20 cellular contexts compared by ENCODE assay signal in the genomic region with DNA sequence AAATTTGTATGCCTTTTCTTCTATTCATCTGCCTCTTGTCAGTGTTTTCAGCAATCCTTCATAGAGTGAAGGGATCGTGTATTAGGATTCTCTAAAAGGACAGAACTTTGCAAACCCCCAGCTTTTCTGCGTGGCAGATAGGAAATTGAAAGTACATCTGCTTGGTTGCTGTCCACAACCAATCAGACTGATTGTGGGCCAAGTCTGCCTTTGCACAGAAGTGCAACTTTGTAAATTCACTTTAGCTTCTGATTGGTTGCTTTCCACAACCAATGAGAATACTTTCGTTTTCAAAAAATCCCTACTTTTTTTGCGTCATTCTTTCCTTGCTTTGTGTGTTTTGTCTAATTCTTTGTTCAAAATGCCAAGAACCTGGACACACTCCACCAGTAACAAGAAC.
DNase-seq lines count a peak whose midpoint lies in the region; ATAC-seq, FAIRE-seq and TF ChIP-seq lines count a peak whose summit lies in the region.
"Had no signal": no experiment of that assay in that cellular context is flagged by ENCODE, and none has a peak within 500 bp of the region (broad histone marks: within the 10 kb centered on the region; RNA-seq: fewer than 3 reads in every experiment).

No MANE protein-coding gene starts in this region.

- H3K9me3 ChIP-seq in GM23248 (ENCODE audit: low read depth) (no peaks in the 10 kb centered on the region), GM12878 (replicated peaks; ENCODE audit: control insufficient read depth, insufficient read depth, low read length) (no peaks in the 10 kb centered on the region)

- H3K36me3 ChIP-seq in GM23248 (ENCODE audit: low read depth) = no peaks in the 10 kb centered on the region
- no peaks in the 10 kb centered on the region for H3K36me3 ChIP-seq in GM12878 (ENCODE audit: control insufficient read depth in 2 of 2, insufficient read depth in 2 of 2, low read length in 1 of 2)

- no peak for TF ChIP-seq EP300 in GM12878 (IDR thresholded peaks at IDR 0.05; ENCODE audit: borderline replicate concordance in 1 of 2, control insufficient read depth in 1 of 2, low read depth in 2 of 2, low read length in 2 of 2)

- TF ChIP-seq POLR2A in GM12878 (IDR thresholded peaks at IDR 0.05; ENCODE audit: low read depth, low read length) = no peak

- no peaks in the 10 kb centered on the region for H3F3A ChIP-seq in GM23248 (ENCODE audit: insufficient read depth)

- H3K4me3 ChIP-seq in GM23248 = 0 out of 2 replicates have a peak overlapping the region, but pooled peaks have one; percentile 21
- no peak overlapping the region for H3K4me3 ChIP-seq in GM12878

- no peak for TF ChIP-seq RAD21 in GM12878 (IDR thresholded peaks at IDR 0.05; ENCODE audit: insufficient read depth, low read depth, low read length)

- H3K9ac ChIP-seq in GM23248 (no peak overlapping the region), GM12878 (ENCODE audit: control insufficient read depth, insufficient read depth, low read length) (no peak overlapping the region)

- SMC1A ChIA-PET in GM12878 (lab: Charles Lee; ENCODE audit: uncharacterized antibody, unreplicated experiment) = interaction anchor here (0.6 to 1.1 kb wide), 4 partner anchors 9 to 978 kb away, joined by 3 read pairs; no protein-coding TSS in a partner anchor

- peak; percentile 84 for ATAC-seq in GM12878
- no peak for ATAC-seq in GM18858 (IDR thresholded peaks at IDR 0.05; ENCODE audit: unreplicated experiment)
- ATAC-seq in HG03521 (IDR thresholded peaks at IDR 0.05; ENCODE audit: unreplicated experiment) = no peak
- ATAC-seq: Panc1, T-helper 17 cell had no signal

- intact Hi-C loops in GM12878 (cut with micrococcal nuclease; ENCODE audit: unreplicated experiment) = no loop called here

- RAD21 ChIA-PET in GM12878 (lab: Charles Lee; ENCODE audit: unreplicated experiment) = no interaction called here

- POLR2A ChIA-PET in GM12878 (lab: Charles Lee) = no interaction called here

- FAIRE-seq in GM12878 (lab: Jason Lieb, UNC) = no peak
- FAIRE-seq: HTR-8/SVneo had no signal

- CTCF ChIA-PET in GM12878 (lab: Yijun Ruan, JAX) = no interaction called here

- no peaks in the 10 kb centered on the region for H3K9me2 ChIP-seq in GM23248 (ENCODE audit: insufficient read depth)

- H3K4me2 ChIP-seq in GM23248 (ENCODE audit: unreplicated experiment) (no peak overlapping the region), GM12878 (ENCODE audit: control insufficient read depth, insufficient read depth) (no peak overlapping the region)

- DNase-seq in A172 (ENCODE audit: low spot score) = peak; percentile 28
- DNase-seq in GM23248 = peak; percentile 5
- DNase-seq in M059J (ENCODE audit: low read depth) = peak; percentile 54
- no peak for DNase-seq in GM12878 (ENCODE audit: low read depth, low spot score)
- DNase-seq in activated CD4-positive, alpha-beta T cell treated with anti-CD3 and anti-CD28 coated beads, Interleukin-2, amount 50 U/mL, for 4 hours = no peak
- DNase-seq in GF-D8 (lab: John Stamatoyannopoulos, UW) = no peak
- DNase-seq: 8988T, EL, GOT3, NCI-H1092, NCI-H2081 treated with DMSO at 0.1 percent for 48 hours, NCI-H510A treated with DMSO at 0.1 percent for 48 hours, NCI-H82, Right ventricle myocardium superior, T-helper 17 cell had no signal

- H3K79me2 ChIP-seq in GM23248 (ENCODE audit: insufficient read depth) = no peaks in the 10 kb centered on the region
- H3K79me2 ChIP-seq in GM12878 (ENCODE audit: control insufficient read depth, insufficient read depth, low read length) = no peaks in the 10 kb centered on the region

- H4K20me1 ChIP-seq in GM23248 (ENCODE audit: insufficient read depth) (no peaks in the 10 kb centered on the region), GM12878 (ENCODE audit: control insufficient read depth, insufficient read depth) (no peaks in the 10 kb centered on the region)

- no TSS peak for BruUV-seq in GM12878 (replicated peaks; lab: Mats Ljungman, UMichigan)

- H2AFZ ChIP-seq in GM23248 (no peak overlapping the region), GM12878 (ENCODE audit: control insufficient read depth, low read depth, low read length) (no peak overlapping the region)

- 57 to 70% methylated on average over 4 of the region's 4 CpGs for WGBS in GM23248 (ENCODE audit: low coverage in 1 of 2, low lambda C conversion rate in 2 of 2, missing lambda C conversion rate in 2 of 2), 2 experiments
- 48% methylated on average over 4 of the region's 4 CpGs for WGBS in GM12878 (ENCODE audit: insufficient coverage, insufficient replicate concordance, low lambda C conversion rate, missing lambda C conversion rate)

- H3K4me1 ChIP-seq in GM23248 (ENCODE audit: insufficient read depth) (no peaks in the 10 kb centered on the region), GM12878 (ENCODE audit: control insufficient read depth, insufficient read depth, low read length) (no peaks in the 10 kb centered on the region)

- H3K27ac ChIP-seq in GM23248 (no peak overlapping the region), GM12878 (ENCODE audit: control insufficient read depth, insufficient read depth) (no peak overlapping the region)
- H3K27ac ChIP-seq: C4-2B had no signal

- in situ Hi-C loops in GM23248 (cut with MboI) = no loop called here
- in situ Hi-C loops in GM12878 (cut with MboI) = no loop called here

- no peak for TF ChIP-seq CTCF in GM12878 (IDR thresholded peaks at IDR 0.05 in 2 of 3, conservative IDR thresholded peaks at IDR 0.05 in 1 of 3; ENCODE audit: control insufficient read depth in 2 of 3, extremely low read depth in 1 of 3, insufficient read depth in 1 of 3, low read depth in 3 of 3, low read length in 3 of 3)

- 0 out of 2 replicates have a peak, but pooled peaks cover 5% of the 10 kb centered on the region for H3K27me3 ChIP-seq in GM23248 (replicated peaks; ENCODE audit: insufficient read depth)
- no peaks in the 10 kb centered on the region for H3K27me3 ChIP-seq in GM12878 (replicated peaks in 1 of 2; ENCODE audit: control insufficient read depth in 2 of 2, insufficient read depth in 2 of 2, low read length in 1 of 2)

TF ChIP-seq in GM12878, 131 proteins besides CTCF, POLR2A, EP300 and RAD21 (continues in another document):
- no peak for TF ChIP-seq BACH1 (IDR thresholded peaks at IDR 0.05; ENCODE audit: borderline replicate concordance)
- TF ChIP-seq TCF12 (IDR thresholded peaks at IDR 0.05; ENCODE audit: low read depth, low read length) = no peak
- no peak for TF ChIP-seq SP1 (IDR thresholded peaks at IDR 0.05; ENCODE audit: low read depth, low read length)
- no peak for TF ChIP-seq TBL1XR1 (IDR thresholded peaks at IDR 0.05; ENCODE audit: low read depth, low read length)
- TF ChIP-seq, protein P1, sequence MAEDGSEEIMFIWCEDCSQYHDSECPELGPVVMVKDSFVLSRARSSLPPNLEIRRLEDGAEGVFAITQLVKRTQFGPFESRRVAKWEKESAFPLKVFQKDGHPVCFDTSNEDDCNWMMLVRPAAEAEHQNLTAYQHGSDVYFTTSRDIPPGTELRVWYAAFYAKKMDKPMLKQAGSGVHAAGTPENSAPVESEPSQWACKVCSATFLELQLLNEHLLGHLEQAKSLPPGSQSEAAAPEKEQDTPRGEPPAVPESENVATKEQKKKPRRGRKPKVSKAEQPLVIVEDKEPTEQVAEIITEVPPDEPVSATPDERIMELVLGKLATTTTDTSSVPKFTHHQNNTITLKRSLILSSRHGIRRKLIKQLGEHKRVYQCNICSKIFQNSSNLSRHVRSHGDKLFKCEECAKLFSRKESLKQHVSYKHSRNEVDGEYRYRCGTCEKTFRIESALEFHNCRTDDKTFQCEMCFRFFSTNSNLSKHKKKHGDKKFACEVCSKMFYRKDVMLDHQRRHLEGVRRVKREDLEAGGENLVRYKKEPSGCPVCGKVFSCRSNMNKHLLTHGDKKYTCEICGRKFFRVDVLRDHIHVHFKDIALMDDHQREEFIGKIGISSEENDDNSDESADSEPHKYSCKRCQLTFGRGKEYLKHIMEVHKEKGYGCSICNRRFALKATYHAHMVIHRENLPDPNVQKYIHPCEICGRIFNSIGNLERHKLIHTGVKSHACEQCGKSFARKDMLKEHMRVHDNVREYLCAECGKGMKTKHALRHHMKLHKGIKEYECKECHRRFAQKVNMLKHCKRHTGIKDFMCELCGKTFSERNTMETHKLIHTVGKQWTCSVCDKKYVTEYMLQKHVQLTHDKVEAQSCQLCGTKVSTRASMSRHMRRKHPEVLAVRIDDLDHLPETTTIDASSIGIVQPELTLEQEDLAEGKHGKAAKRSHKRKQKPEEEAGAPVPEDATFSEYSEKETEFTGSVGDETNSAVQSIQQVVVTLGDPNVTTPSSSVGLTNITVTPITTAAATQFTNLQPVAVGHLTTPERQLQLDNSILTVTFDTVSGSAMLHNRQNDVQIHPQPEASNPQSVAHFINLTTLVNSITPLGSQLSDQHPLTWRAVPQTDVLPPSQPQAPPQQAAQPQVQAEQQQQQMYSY (CRISPR knock-in tag; IDR thresholded peaks at IDR 0.05) = no peak
- no peak for TF ChIP-seq SUPT20H (IDR thresholded peaks at IDR 0.05; ENCODE audit: borderline replicate concordance, control insufficient read depth, low read depth, low read length)
- no peak for TF ChIP-seq RFX5 (IDR thresholded peaks at IDR 0.05; ENCODE audit: low read depth, low read length)
- TF ChIP-seq, protein P2, sequence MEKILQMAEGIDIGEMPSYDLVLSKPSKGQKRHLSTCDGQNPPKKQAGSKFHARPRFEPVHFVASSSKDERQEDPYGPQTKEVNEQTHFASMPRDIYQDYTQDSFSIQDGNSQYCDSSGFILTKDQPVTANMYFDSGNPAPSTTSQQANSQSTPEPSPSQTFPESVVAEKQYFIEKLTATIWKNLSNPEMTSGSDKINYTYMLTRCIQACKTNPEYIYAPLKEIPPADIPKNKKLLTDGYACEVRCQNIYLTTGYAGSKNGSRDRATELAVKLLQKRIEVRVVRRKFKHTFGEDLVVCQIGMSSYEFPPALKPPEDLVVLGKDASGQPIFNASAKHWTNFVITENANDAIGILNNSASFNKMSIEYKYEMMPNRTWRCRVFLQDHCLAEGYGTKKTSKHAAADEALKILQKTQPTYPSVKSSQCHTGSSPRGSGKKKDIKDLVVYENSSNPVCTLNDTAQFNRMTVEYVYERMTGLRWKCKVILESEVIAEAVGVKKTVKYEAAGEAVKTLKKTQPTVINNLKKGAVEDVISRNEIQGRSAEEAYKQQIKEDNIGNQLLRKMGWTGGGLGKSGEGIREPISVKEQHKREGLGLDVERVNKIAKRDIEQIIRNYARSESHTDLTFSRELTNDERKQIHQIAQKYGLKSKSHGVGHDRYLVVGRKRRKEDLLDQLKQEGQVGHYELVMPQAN (conservative IDR thresholded peaks at IDR 0.05) = no peak

Comparison
In these comparisons a context has a peak if more than half of its experiments do, and no peak if none do; other contexts are left out.
1. DNase-seq: peak in A172 (single experiment), GM23248 (single experiment) and M059J (single experiment); none in GM12878 (single experiment), activated CD4-positive, alpha-beta T cell treated with anti-CD3 and anti-CD28 coated beads, Interleukin-2, amount 50 U/mL, for 4 hours (0 of 2) and GF-D8 (single experiment).